8 cellular contexts compared by ENCODE assay signal in the genomic region with DNA sequence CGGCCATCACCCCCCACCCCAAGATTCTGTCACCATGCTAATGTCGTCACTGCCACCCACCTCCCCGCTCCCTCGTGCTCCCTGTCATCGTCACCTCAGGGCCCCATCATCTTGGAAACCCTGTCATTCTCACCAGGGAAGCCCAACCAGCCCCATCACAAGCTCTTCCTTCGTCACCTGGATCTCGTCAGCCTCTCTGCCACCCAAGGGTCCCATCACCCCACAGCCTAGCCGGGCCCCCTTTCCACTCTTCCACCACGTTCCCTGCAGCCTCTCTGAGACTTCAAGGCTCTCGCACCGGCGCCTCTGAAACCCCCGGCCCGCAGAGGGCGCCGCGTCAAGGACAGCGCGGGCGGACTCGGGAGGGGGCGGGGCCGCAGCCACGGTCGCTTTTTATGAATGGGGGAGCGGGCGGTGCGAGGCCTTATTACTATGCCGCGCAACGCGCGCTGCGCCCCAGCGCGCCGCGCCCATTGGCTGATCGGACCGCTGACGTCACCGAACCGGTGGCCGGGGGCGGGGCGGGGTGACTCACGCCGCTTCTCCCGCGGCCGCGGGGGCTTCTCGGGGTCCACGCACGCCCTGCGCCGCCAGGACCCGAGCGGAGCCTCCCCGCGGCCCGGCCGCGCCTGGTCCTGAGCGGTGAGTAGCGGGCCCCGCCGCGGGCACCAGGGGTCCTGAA. TPM values are rescaled to one million over a fixed set of nuclear protein-coding genes. Genes with fewer than 3 reads are reported as not detected.
DNase-seq lines count a peak whose midpoint lies in the region; ATAC-seq and TF ChIP-seq lines count a peak whose summit lies in the region.

A gene with protein sequence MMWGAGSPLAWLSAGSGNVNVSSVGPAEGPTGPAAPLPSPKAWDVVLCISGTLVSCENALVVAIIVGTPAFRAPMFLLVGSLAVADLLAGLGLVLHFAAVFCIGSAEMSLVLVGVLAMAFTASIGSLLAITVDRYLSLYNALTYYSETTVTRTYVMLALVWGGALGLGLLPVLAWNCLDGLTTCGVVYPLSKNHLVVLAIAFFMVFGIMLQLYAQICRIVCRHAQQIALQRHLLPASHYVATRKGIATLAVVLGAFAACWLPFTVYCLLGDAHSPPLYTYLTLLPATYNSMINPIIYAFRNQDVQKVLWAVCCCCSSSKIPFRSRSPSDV (plus strand): TSS at position 527 of the 682 bp plus-strand sequence. CDS start 1,177 bp downstream, outside the sequence.

- no TSS peak for BruUV-seq in Calu3 (replicated peaks; lab: Mats Ljungman, UMichigan)
- no TSS peak for BruUV-seq in PC-3 (replicated peaks; lab: Mats Ljungman, UMichigan)

- peaks cover 25% of the 10 kb centered on the region for H3K4me1 ChIP-seq in PC-3 (ENCODE audit: insufficient read depth, low read length)
- peaks cover 2 to 7% of the 10 kb centered on the region in 2 donors for H3K4me1 ChIP-seq in esophagus (ENCODE audit: control insufficient read depth in 2 of 2, insufficient read depth in 2 of 2, low read length in 1 of 2)
- peaks cover 7 to 20% of the 10 kb centered on the region in 2 donors for H3K4me1 ChIP-seq in muscle layer of duodenum (ENCODE audit: control insufficient read depth in 1 of 2, insufficient read depth in 2 of 2, low read length in 2 of 2)

- CTCF ChIA-PET in Calu3 (lab: Charles Lee) (interaction anchor here (0.7 kb wide), 1 partner anchor 9 kb away, joined by 5 read pairs; no protein-coding TSS in a partner anchor), PC-3 (lab: Charles Lee) (interaction anchor here (1.0 to 1.1 kb wide), 2 partner anchors 25 to 92 kb away, joined by 3 to 5 read pairs; partner anchors contain the start of gene MAP3K6)

- peaks cover 3% of the 10 kb centered on the region for H3F3A ChIP-seq in PC-3 (ENCODE audit: low read length, unreplicated experiment)

- H3K27ac ChIP-seq in PC-3 (ENCODE audit: low read length) (peak within 1 kb of the TSS; percentile 64), esophagus (ENCODE audit: low read depth in 2 of 2, low read length in 1 of 2) (peak within 1 kb of the TSS in 1 of 2 donors; percentile 54), muscle layer of duodenum (ENCODE audit: low read length) (no peak within 1 kb of the TSS)

- DNase-seq in Calu3 (peak; percentile 85), PC-3 (peak; percentile 94)
- DNase-seq in activated T-cell treated with anti-CD3 and anti-CD28 coated beads, Interleukin-2, amount 50 U/mL, for 24 hours, result peak; percentile 96
- DNase-seq in stimulated activated CD8-positive, alpha-beta memory T cell treated with anti-CD3 and anti-CD28 coated beads, Interleukin-7, amount 100 ng/mL, for 1 hour (ENCODE audit: low read depth in 2 of 2), result peak; percentile 86

- H3K79me2 ChIP-seq in PC-3 (ENCODE audit: low read length), result peaks cover 20% of the 10 kb centered on the region

- peaks cover 11% of the 10 kb centered on the region for H3K4me1 Mint-ChIP-seq in Calu3 (ENCODE audit: low read depth, unreplicated experiment)
- H3K4me1 Mint-ChIP-seq in IgD-negative memory B cell, result peaks cover 9 to 15% (median 11%) of the 10 kb centered on the region in 3 donors
- peaks cover 22% of the 10 kb centered on the region for H3K4me1 Mint-ChIP-seq in activated T-cell treated with anti-CD3 and anti-CD28 coated beads, Interleukin-2, amount 50 U/mL, for 24 hours (ENCODE audit: low read depth)

- H3K4me3 Mint-ChIP-seq in Calu3 (ENCODE audit: low read depth, unreplicated experiment), result peak within 1 kb of the TSS; percentile 94
- peak within 1 kb of the TSS; percentile 29 to 89 (median 80) for H3K4me3 Mint-ChIP-seq in IgD-negative memory B cell
- peak within 1 kb of the TSS; percentile 86 for H3K4me3 Mint-ChIP-seq in activated T-cell treated with anti-CD3 and anti-CD28 coated beads, Interleukin-2, amount 50 U/mL, for 24 hours

- H3K9me3 Mint-ChIP-seq in Calu3 (ENCODE audit: low read depth, unreplicated experiment) (no peaks in the 10 kb centered on the region), IgD-negative memory B cell (no peaks in the 10 kb centered on the region)
- no peaks in the 10 kb centered on the region for H3K9me3 Mint-ChIP-seq in activated T-cell treated with anti-CD3 and anti-CD28 coated beads, Interleukin-2, amount 50 U/mL, for 24 hours

- H3K27ac Mint-ChIP-seq in Calu3 (ENCODE audit: unreplicated experiment) (peak within 1 kb of the TSS; percentile 92), IgD-negative memory B cell (peak within 1 kb of the TSS; percentile 3 to 92 (median 84))
- H3K27ac Mint-ChIP-seq in activated T-cell treated with anti-CD3 and anti-CD28 coated beads, Interleukin-2, amount 50 U/mL, for 24 hours, result peak within 1 kb of the TSS; percentile 95

- H3K27me3 ChIP-seq in PC-3 (ENCODE audit: low read length), result no peaks in the 10 kb centered on the region
- H3K27me3 ChIP-seq in esophagus (ENCODE audit: control insufficient read depth in 1 of 2, insufficient read depth in 2 of 2, low read length in 2 of 2), result no peaks in the 10 kb centered on the region
- no peaks in the 10 kb centered on the region for H3K27me3 ChIP-seq in muscle layer of duodenum (ENCODE audit: low read depth, low read length)

- H3K36me3 Mint-ChIP-seq in Calu3 (ENCODE audit: insufficient read depth, unreplicated experiment), result peaks cover 18% of the 10 kb centered on the region
- peaks cover 2% of the 10 kb centered on the region for H3K36me3 Mint-ChIP-seq in IgD-negative memory B cell
- H3K36me3 Mint-ChIP-seq in activated T-cell treated with anti-CD3 and anti-CD28 coated beads, Interleukin-2, amount 50 U/mL, for 24 hours (ENCODE audit: low read depth), result peaks cover 3% of the 10 kb centered on the region

- H3K4me3 ChIP-seq in PC-3 (ENCODE audit: low read length), result peak within 1 kb of the TSS; percentile 100
- H3K4me3 ChIP-seq in esophagus (ENCODE audit: low read depth in 1 of 2, low read length in 2 of 2), result peak within 1 kb of the TSS; percentile 43
- peak within 1 kb of the TSS; percentile 39 to 58 for H3K4me3 ChIP-seq in muscle layer of duodenum (ENCODE audit: low read depth in 1 of 2, low read length in 2 of 2)

- no peaks in the 10 kb centered on the region for H4K20me1 ChIP-seq in PC-3 (ENCODE audit: low read length)

- POLR2A ChIA-PET in PC-3 (lab: Charles Lee; ENCODE audit: unreplicated experiment), result no interaction called here

- peak; percentile 51 for ATAC-seq in GM21515 (IDR thresholded peaks at IDR 0.05; ENCODE audit: unreplicated experiment)
- peak; percentile 82 for ATAC-seq in PC-3

- H2AFZ ChIP-seq in PC-3 (ENCODE audit: low read length), result peak within 1 kb of the TSS; percentile 98

- peak within 1 kb of the TSS; percentile 99 for H3K4me2 ChIP-seq in PC-3 (ENCODE audit: low read length)

- H3K9me2 ChIP-seq in PC-3 (replicated peaks; ENCODE audit: low read length), result no peaks in the 10 kb centered on the region

- H3K36me3 ChIP-seq in PC-3 (ENCODE audit: low read depth, low read length) (no peaks in the 10 kb centered on the region), esophagus (ENCODE audit: control insufficient read depth in 2 of 2, insufficient read depth in 2 of 2, low read length in 1 of 2) (no peaks in the 10 kb centered on the region), muscle layer of duodenum (ENCODE audit: control insufficient read depth in 1 of 2, insufficient read depth in 2 of 2, low read length in 2 of 2) (no peaks in the 10 kb centered on the region)

- peak within 1 kb of the TSS; percentile 97 for H3K9ac ChIP-seq in PC-3 (ENCODE audit: low read length)

- H3K27me3 Mint-ChIP-seq in Calu3 (ENCODE audit: unreplicated experiment) (peaks cover 33% of the 10 kb centered on the region), IgD-negative memory B cell (peaks cover 7% of the 10 kb centered on the region)
- H3K27me3 Mint-ChIP-seq in activated T-cell treated with anti-CD3 and anti-CD28 coated beads, Interleukin-2, amount 50 U/mL, for 24 hours, result no peaks in the 10 kb centered on the region

- H3K9me3 ChIP-seq in PC-3 (ENCODE audit: low read length) (no peaks in the 10 kb centered on the region), esophagus (ENCODE audit: control insufficient read depth in 2 of 2, insufficient read depth in 1 of 2, low read depth in 1 of 2, low read length in 1 of 2) (no peaks in the 10 kb centered on the region), muscle layer of duodenum (ENCODE audit: control insufficient read depth in 1 of 2, low read length in 2 of 2) (no peaks in the 10 kb centered on the region)

- peak; percentile 10 for TF ChIP-seq CTCF in Calu3 (IDR thresholded peaks at IDR 0.05; ENCODE audit: unreplicated experiment)
- TF ChIP-seq CTCF in PC-3 (conservative IDR thresholded peaks at IDR 0.05; ENCODE audit: low read depth, low read length), result peak; percentile 65

- intact Hi-C loops in Calu3 (cut with micrococcal nuclease; ENCODE audit: unreplicated experiment), result no loop called here
- intact Hi-C loops in PC-3 (cut with micrococcal nuclease), result loop anchor here (1.0 kb wide), 1 partner anchor 93 kb away; no protein-coding TSS in a partner anchor

- WGBS in esophagus, 2 donors, result 1% methylated on average over 60 to 69 of the region's 69 CpGs

RNA-seq across cellular contexts. Expression of the gene that starts here (rescaled TPM):
- total RNA-seq in Calu3 (2022) (1.3 and 1.9 TPM in 2 replicates), PC-3 (2014; rRNA removed) (4.7 TPM in 2 replicates)
- polyA plus RNA-seq in IgD-negative memory B cell (0.16 TPM), esophagus (under 1 TPM; 0.22 to 0.25 TPM)

Comparison
In these comparisons a context has a peak if more than half of its experiments do, and no peak if none do; other contexts are left out.
1. H3K4me3 ChIP-seq: peak in every context shown above with its lines; median percentile 100 in PC-3; 48 in muscle layer of duodenum; 43 in esophagus.